20 cellular contexts compared by ENCODE assay signal in the genomic region with DNA sequence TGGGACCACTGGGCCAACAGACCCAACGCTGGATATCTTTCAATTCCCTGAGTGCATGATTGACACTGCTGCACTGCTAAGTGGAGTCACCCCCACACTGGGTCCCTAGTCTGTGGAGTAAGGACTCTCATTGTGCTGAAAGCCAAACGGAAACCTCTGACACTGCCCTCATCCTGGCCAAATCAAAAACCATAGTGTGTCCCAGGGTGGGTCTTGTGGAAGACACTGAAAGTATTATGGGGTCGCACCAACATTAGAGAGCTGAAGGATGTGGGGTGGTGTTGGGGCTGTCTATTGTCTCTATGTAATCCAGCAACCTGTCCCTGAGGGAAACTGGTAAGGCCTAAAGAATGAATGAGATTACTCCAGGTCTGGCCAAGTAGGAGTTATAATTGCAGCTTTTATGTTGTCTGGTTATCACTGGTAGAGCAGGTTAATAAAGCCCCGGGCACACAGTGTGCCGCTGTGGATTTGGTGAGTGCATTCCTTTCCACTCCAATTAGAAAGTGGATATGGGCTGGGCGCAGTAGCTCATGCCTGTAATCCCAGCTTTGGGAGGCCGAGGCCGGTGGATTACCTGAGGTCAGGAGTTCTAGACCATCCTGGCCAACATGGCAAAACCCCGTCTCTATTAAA.
"Had no signal": no experiment of that assay in that cellular context is flagged by ENCODE, and none has a peak within 500 bp of the region (broad histone marks: within the 10 kb centered on the region; RNA-seq: fewer than 3 reads in every experiment).

No MANE protein-coding gene starts in this region.

- H3K9me3 Mint-ChIP-seq: natural killer cell, neural crest cell had no signal

- H3K4me3 Mint-ChIP-seq: natural killer cell, neural crest cell had no signal

- H3K27ac ChIP-seq: coronary artery, epithelial cell of prostate, esophagus squamous epithelium, gastroesophageal sphincter, ovary, stomach, thoracic aorta, transverse colon had no signal

- DNase-seq: effector CD8-positive, alpha-beta T cell; esophagus squamous epithelium; foreskin fibroblast; glutamatergic neuron; islet precursor cell; mammary epithelial cell; natural killer cell; ovary; right cardiac atrium; stimulated activated CD4-positive, alpha-beta T cell treated with anti-CD3 and anti-CD28 coated beads, Interleukin-2, amount 100 ng/mL, for 48 hours; stomach; substantia nigra; transverse colon had no signal

- H3K4me1 Mint-ChIP-seq: neural crest cell had no signal

- H3K27ac Mint-ChIP-seq: progenitor cell of endocrine pancreas had no signal

- H3K36me3 Mint-ChIP-seq: natural killer cell had no signal

- ATAC-seq: gastroesophageal sphincter, left lobe of liver, natural killer cell, right cardiac atrium had no signal
